ENCODE assay signal across 1 cellular context in the genomic region with DNA sequence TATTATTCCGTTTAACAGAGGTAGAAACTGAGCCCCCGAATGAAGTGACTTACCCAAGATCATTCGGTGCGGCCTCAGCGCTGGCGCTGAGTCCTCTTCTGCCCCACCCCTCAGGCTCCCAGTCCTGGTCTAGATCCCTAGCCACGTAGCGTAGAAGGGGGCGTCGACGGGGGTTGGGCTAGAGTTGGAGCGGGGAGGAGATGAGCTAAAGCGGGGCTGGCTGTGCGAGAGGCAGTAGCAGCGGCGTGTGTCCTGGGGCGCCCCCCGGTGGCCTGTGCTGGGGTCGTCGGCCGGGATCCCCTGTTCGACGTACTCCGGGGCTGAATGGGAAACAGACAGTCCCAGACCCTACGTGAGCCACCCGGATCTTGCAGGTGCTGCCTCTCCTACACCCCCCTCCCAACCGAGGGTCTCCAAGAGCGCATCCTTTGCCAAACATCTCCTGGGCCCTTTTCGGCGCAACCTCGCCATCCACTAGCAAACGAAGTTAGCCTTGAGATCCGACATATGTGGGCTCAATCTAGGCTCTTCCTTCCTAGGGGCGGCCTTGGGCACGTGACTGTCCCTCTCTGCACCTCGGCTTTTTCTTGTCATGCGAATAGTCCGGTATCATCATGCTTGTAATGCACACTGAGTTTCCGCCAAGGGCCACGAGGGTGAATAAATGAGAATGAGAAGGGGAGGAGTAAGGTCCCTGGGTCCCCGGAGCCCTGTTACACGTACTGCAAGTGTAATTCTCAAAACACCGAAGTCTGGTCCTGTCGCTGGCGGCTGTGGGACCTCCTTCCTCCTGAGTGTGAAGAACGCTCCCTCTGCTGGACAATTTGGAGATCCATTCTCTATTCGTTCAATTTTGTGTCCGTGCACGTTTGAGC.
A peak's percentile ranks its signal among the peaks of the same experiment; 100 is the strongest.
TF ChIP-seq lines count a peak whose summit lies in the region.

No MANE protein-coding gene starts in this region.

TF ChIP-seq in A549, 52 proteins besides CTCF, POLR2A, EP300 and RAD21 (continued from another document):
- TF ChIP-seq FOSB (CRISPR knock-in tag; IDR thresholded peaks at IDR 0.05): no peak
- TF ChIP-seq RFX5 (IDR thresholded peaks at IDR 0.05): no peak
- TF ChIP-seq, protein P1, sequence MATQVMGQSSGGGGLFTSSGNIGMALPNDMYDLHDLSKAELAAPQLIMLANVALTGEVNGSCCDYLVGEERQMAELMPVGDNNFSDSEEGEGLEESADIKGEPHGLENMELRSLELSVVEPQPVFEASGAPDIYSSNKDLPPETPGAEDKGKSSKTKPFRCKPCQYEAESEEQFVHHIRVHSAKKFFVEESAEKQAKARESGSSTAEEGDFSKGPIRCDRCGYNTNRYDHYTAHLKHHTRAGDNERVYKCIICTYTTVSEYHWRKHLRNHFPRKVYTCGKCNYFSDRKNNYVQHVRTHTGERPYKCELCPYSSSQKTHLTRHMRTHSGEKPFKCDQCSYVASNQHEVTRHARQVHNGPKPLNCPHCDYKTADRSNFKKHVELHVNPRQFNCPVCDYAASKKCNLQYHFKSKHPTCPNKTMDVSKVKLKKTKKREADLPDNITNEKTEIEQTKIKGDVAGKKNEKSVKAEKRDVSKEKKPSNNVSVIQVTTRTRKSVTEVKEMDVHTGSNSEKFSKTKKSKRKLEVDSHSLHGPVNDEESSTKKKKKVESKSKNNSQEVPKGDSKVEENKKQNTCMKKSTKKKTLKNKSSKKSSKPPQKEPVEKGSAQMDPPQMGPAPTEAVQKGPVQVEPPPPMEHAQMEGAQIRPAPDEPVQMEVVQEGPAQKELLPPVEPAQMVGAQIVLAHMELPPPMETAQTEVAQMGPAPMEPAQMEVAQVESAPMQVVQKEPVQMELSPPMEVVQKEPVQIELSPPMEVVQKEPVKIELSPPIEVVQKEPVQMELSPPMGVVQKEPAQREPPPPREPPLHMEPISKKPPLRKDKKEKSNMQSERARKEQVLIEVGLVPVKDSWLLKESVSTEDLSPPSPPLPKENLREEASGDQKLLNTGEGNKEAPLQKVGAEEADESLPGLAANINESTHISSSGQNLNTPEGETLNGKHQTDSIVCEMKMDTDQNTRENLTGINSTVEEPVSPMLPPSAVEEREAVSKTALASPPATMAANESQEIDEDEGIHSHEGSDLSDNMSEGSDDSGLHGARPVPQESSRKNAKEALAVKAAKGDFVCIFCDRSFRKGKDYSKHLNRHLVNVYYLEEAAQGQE (IDR thresholded peaks at IDR 0.05): peak; percentile 60
